Comparison of ENCODE assay signal across 18 cellular contexts in the genomic region with DNA sequence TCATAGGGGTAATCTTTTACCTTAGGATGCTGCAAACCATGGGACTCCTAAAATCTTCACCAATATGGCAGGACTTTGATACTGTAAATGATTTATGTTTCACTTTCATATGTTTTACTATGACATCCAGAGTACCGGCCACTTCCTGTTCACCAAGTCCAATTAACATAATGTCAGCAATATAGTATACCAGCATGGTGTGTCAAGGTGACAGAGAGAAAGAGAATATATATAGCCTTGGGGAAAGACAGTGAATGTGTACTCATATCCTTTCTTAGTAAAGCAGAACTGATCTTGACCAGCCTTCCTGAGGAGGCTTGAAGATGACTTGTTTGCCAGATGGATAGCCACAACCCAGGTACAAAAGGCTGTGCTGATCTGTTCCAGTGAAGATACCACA.
"Had no signal": no experiment of that assay in that cellular context is flagged by ENCODE, and none has a peak within 500 bp of the region (broad histone marks: within the 10 kb centered on the region; RNA-seq: fewer than 3 reads in every experiment).

No MANE protein-coding gene starts in this region.

- H3K4me3 ChIP-seq: body of pancreas, right atrium auricular region, thoracic aorta, upper lobe of right lung had no signal

- H3K27ac ChIP-seq: body of pancreas, right atrium auricular region, thoracic aorta, upper lobe of right lung had no signal

- H3K27me3 ChIP-seq: body of pancreas, right atrium auricular region, upper lobe of right lung had no signal

- ATAC-seq: activated naive CD4-positive, alpha-beta T cell treated with anti-CD3 and anti-CD28 coated beads, Interleukin-2, amount 50 U/mL, for 72 hours; body of pancreas; upper lobe of right lung had no signal

- H3K4me1 ChIP-seq: body of pancreas, right atrium auricular region, upper lobe of right lung had no signal

- DNase-seq: activated B cell treated with CpG ODN at 0.5 μM for 24 hours; activated effector memory CD4-positive, alpha-beta T cell treated with Interleukin-2 at 50 U/mL for 16 hours; activated T-cell treated with anti-CD3 and anti-CD28 coated beads, Interleukin-2, amount 50 U/mL, for 24 hours; amygdala; body of pancreas; caudate nucleus; effector memory CD4-positive, alpha-beta T cell; foreskin fibroblast; glutamatergic neuron; hypothalamus; nephron progenitor cell; occipital lobe; stimulated activated CD4-positive, alpha-beta T cell treated with anti-CD3 and anti-CD28 coated beads, Interleukin-4, amount 100 ng/mL, for 4 hours; stimulated activated CD8-positive, alpha-beta memory T cell treated with anti-CD3 and anti-CD28 coated beads, Interleukin-4, amount 100 ng/mL, for 48 hours; upper lobe of right lung had no signal

- H3K36me3 ChIP-seq: right atrium auricular region, thoracic aorta, upper lobe of right lung had no signal

- H3K9me3 ChIP-seq: body of pancreas, right atrium auricular region, thoracic aorta, upper lobe of right lung had no signal
